Comparison of ENCODE assay signal across 20 cellular contexts in the genomic region with DNA sequence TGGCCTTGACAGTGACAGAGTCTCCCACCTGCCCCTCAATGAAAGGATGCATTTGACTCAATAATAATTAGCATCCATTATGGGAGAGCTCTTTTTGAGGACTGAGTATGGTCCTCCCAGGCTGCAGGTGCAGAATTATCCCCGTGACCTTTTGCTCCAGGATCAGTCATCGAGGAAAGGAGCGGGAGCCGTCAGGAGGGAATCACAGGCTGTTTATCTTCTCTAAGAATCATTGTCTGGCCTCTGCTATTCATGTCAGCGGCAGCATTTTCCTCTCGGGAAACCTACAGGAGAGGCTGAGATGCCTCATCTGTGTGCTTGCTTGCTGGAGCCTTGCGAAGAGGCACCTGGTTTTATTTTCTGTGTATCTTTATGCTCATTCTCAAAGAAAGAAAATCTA.
A peak's percentile ranks its signal among the peaks of the same experiment; 100 is the strongest.
DNase-seq lines count a peak whose midpoint lies in the region; ATAC-seq and TF ChIP-seq lines count a peak whose summit lies in the region.
"Had no signal": no experiment of that assay in that cellular context is flagged by ENCODE, and none has a peak within 500 bp of the region (broad histone marks: within the 10 kb centered on the region; RNA-seq: fewer than 3 reads in every experiment).

No MANE protein-coding gene starts in this region.

- peak overlapping the region; percentile 2 for H3K27ac ChIP-seq in neural progenitor cell
- H3K27ac ChIP-seq: lower lobe of right lung, tibial artery had no signal

- H3K27me3 Mint-ChIP-seq in brain, result peaks cover 4% of the 10 kb centered on the region
- peaks cover 5% of the 10 kb centered on the region for H3K27me3 Mint-ChIP-seq in neural progenitor cell (ENCODE audit: insufficient read depth, low read depth)
- no peaks in the 10 kb centered on the region for H3K27me3 Mint-ChIP-seq in type B pancreatic cell
- H3K27me3 Mint-ChIP-seq: activated B cell treated with CpG ODN at 0.5 μM for 24 hours; activated CD4-positive, alpha-beta memory T cell treated with anti-CD3 and anti-CD28 coated beads for 36 hours had no signal

- DNase-seq in NCI-H1105 treated with DMSO at 0.1 percent for 48 hours (lab: John Stamatoyannopoulos, UW) (peak; percentile 87), NCI-H2227 (lab: John Stamatoyannopoulos, UW; ENCODE audit: unreplicated experiment) (peak; percentile 86), neural progenitor cell (ENCODE audit: low spot score) (peak; percentile 52), GDM1 (lab: John Stamatoyannopoulos, UW) (no peak), type B pancreatic cell (ENCODE audit: extremely low spot score, unreplicated experiment) (no peak)
- no peak for DNase-seq in stimulated activated naive CD4-positive, alpha-beta T cell treated with Interleukin-2 at 50 U/mL for 16 hours (lab: John Stamatoyannopoulos, UW)
- DNase-seq: activated B cell treated with CpG ODN at 0.5 μM for 24 hours; activated CD4-positive, alpha-beta memory T cell treated with anti-CD3 and anti-CD28 coated beads for 36 hours; activated naive CD4-positive, alpha-beta T cell; amniotic stem cell; GF-D8; lower lobe of right lung; stimulated activated CD4-positive, alpha-beta T cell treated with anti-CD3 and anti-CD28 coated beads, Interleukin-2, amount 100 ng/mL, for 24 hours; stimulated activated naive CD8-positive, alpha-beta T cell treated with anti-CD3 and anti-CD28 coated beads, Interleukin-15, Interleukin-2, amounts not matched to agents 100 U/mL and 50 U/mL, for 24 hours; T1000; tibial artery had no signal

- peaks cover 0 to 9% (median 6%) of the 10 kb centered on the region in 5 experiments for H3K9me3 Mint-ChIP-seq in brain
- peaks cover 12% of the 10 kb centered on the region for H3K9me3 Mint-ChIP-seq in neural progenitor cell
- H3K9me3 Mint-ChIP-seq in type B pancreatic cell, result peaks cover 4% of the 10 kb centered on the region
- H3K9me3 Mint-ChIP-seq: activated B cell treated with CpG ODN at 0.5 μM for 24 hours; activated CD4-positive, alpha-beta memory T cell treated with anti-CD3 and anti-CD28 coated beads for 36 hours had no signal

- H3K4me1 Mint-ChIP-seq in brain (peaks cover 47% of the 10 kb centered on the region), neural progenitor cell (peaks cover 27% of the 10 kb centered on the region), type B pancreatic cell (ENCODE audit: unreplicated experiment) (peaks cover 8% of the 10 kb centered on the region)
- H3K4me1 Mint-ChIP-seq: activated B cell treated with CpG ODN at 0.5 μM for 24 hours had no signal

- H3K4me1 ChIP-seq in neural progenitor cell, result peaks cover 14% of the 10 kb centered on the region
- H3K4me1 ChIP-seq: HAP-1, lower lobe of right lung had no signal

- peaks cover 9% of the 10 kb centered on the region for H3F3A ChIP-seq in neural progenitor cell (ENCODE audit: low read depth)

- H3K9ac ChIP-seq in neural progenitor cell, result no peak overlapping the region

- peak overlapping the region; percentile 40 for H3K4me2 ChIP-seq in neural progenitor cell

- no peak overlapping the region for H2AFZ ChIP-seq in neural progenitor cell (replicated peaks)

- H3K36me3 Mint-ChIP-seq in brain (no peaks in the 10 kb centered on the region), neural progenitor cell (no peaks in the 10 kb centered on the region), type B pancreatic cell (no peaks in the 10 kb centered on the region)
- H3K36me3 Mint-ChIP-seq: activated CD4-positive, alpha-beta memory T cell treated with anti-CD3 and anti-CD28 coated beads for 36 hours had no signal

- H4K20me1 ChIP-seq in neural progenitor cell (ENCODE audit: low read depth), result no peaks in the 10 kb centered on the region

- no peaks in the 10 kb centered on the region for H3K9me3 ChIP-seq in neural progenitor cell (ENCODE audit: low read depth)
- H3K9me3 ChIP-seq: HAP-1, lower lobe of right lung, tibial artery had no signal

- TF ChIP-seq CTCF in brain (conservative IDR thresholded peaks at IDR 0.05), result no peak
- no peak for TF ChIP-seq CTCF in neural progenitor cell (IDR thresholded peaks at IDR 0.05)
- no peak for TF ChIP-seq CTCF in type B pancreatic cell (conservative IDR thresholded peaks at IDR 0.05)

- ATAC-seq in GM21576 (IDR thresholded peaks at IDR 0.05; ENCODE audit: unreplicated experiment), result no peak
- ATAC-seq: lower lobe of right lung; stimulated activated naive CD8-positive, alpha-beta T cell treated with anti-CD3 and anti-CD28 coated beads, Interleukin-15, Interleukin-2, amounts not matched to agents 100 U/mL and 50 U/mL, for 24 hours had no signal

- H3K27me3 ChIP-seq in neural progenitor cell, result no peaks in the 10 kb centered on the region
- H3K27me3 ChIP-seq: cardiac muscle cell, tibial artery had no signal

- H3K27ac Mint-ChIP-seq in brain (peak overlapping the region; percentile 86 to 97 (median 93)), neural progenitor cell (peak overlapping the region; percentile 98), type B pancreatic cell (no peak overlapping the region)
- H3K27ac Mint-ChIP-seq: activated B cell treated with CpG ODN at 0.5 μM for 24 hours; activated CD4-positive, alpha-beta memory T cell treated with anti-CD3 and anti-CD28 coated beads for 36 hours had no signal

- no peak overlapping the region for H3K4me3 ChIP-seq in neural progenitor cell
- H3K4me3 ChIP-seq: cardiac muscle cell, HAP-1, lower lobe of right lung, tibial artery had no signal

- H3K79me2 ChIP-seq in neural progenitor cell (ENCODE audit: low read depth), result no peaks in the 10 kb centered on the region

- H3K4me3 Mint-ChIP-seq in brain, result peak overlapping the region; percentile 24 to 77 (median 62)
- H3K4me3 Mint-ChIP-seq in neural progenitor cell, result no peak overlapping the region
- no peak overlapping the region for H3K4me3 Mint-ChIP-seq in type B pancreatic cell
- H3K4me3 Mint-ChIP-seq: activated B cell treated with CpG ODN at 0.5 μM for 24 hours; activated CD4-positive, alpha-beta memory T cell treated with anti-CD3 and anti-CD28 coated beads for 36 hours had no signal

- no peaks in the 10 kb centered on the region for H3K36me3 ChIP-seq in neural progenitor cell
- H3K36me3 ChIP-seq: cardiac muscle cell, HAP-1, lower lobe of right lung, tibial artery had no signal

Comparison
In these comparisons a context has a peak if more than half of its experiments do, and no peak if none do; other contexts are left out.
1. DNase-seq: peak in NCI-H1105 treated with DMSO at 0.1 percent for 48 hours (single experiment), NCI-H2227 (single experiment) and neural progenitor cell (single experiment); none in GDM1 (single experiment), type B pancreatic cell (single experiment) and stimulated activated naive CD4-positive, alpha-beta T cell treated with Interleukin-2 at 50 U/mL for 16 hours (single experiment).
2. H3K4me3 Mint-ChIP-seq: peak in brain (5 of 5); none in neural progenitor cell (single experiment) and type B pancreatic cell (single experiment).